ENCODE assay signal across 9 cellular contexts in genomic region chr15:33215941-33216872, GRCh38. TPM values are rescaled to one million over a fixed set of nuclear protein-coding genes. Genes with fewer than 3 reads are reported as not detected.
DNase-seq lines count a peak whose midpoint lies in the region; ATAC-seq, FAIRE-seq and TF ChIP-seq lines count a peak whose summit lies in the region.
"Had no signal": no experiment of that assay in that cellular context is flagged by ENCODE, and none has a peak within 500 bp of the region (broad histone marks: within the 10 kb centered on the region; RNA-seq: fewer than 3 reads in every experiment).

No MANE protein-coding gene starts in this region.

- FAIRE-seq in D721Med (lab: Jason Lieb, UNC), result peak; percentile 56
- FAIRE-seq in astrocyte (lab: Jason Lieb, UNC), result no peak

- peak; percentile 55 to 72 for ATAC-seq in lower lobe of right lung
- no peak for ATAC-seq in CD8-positive, alpha-beta T cell
- no peak for ATAC-seq in HG03565 (IDR thresholded peaks at IDR 0.05; ENCODE audit: unreplicated experiment)

- no peaks in the 10 kb centered on the region for H3K36me3 ChIP-seq in Karpas-422 (ENCODE audit: insufficient read depth, low read length)
- H3K36me3 ChIP-seq in astrocyte (ENCODE audit: insufficient read depth, low read length), result no peaks in the 10 kb centered on the region
- H3K36me3 ChIP-seq in lower lobe of right lung, result no peaks in the 10 kb centered on the region
- H3K36me3 ChIP-seq in CD8-positive, alpha-beta T cell (ENCODE audit: insufficient read depth, low read length), result no peaks in the 10 kb centered on the region

- no peak overlapping the region for H3K4me3 Mint-ChIP-seq in astrocyte (ENCODE audit: unreplicated experiment)
- H3K4me3 Mint-ChIP-seq in CD8-positive, alpha-beta T cell, result no peak overlapping the region
- H3K4me3 Mint-ChIP-seq in activated CD4-positive, alpha-beta T cell treated with anti-CD3 and anti-CD28 coated beads, Interleukin-2, amount 10 ng/mL, durations not matched to agents 24 days and 14 days, result no peak overlapping the region

- H3K79me2 ChIP-seq in Karpas-422 (ENCODE audit: low read length), result no peaks in the 10 kb centered on the region
- no peaks in the 10 kb centered on the region for H3K79me2 ChIP-seq in astrocyte (ENCODE audit: insufficient read depth, low read length)

- TF ChIP-seq CTCF in D721Med (IDR thresholded peaks at IDR 0.05; ENCODE audit: insufficient read depth, missing control alignments) (peak; percentile 48), astrocyte (IDR thresholded peaks at IDR 0.05; ENCODE audit: insufficient read depth, low read depth, low read length) (peak; percentile 48), lower lobe of right lung (IDR thresholded peaks at IDR 0.05) (peak; percentile 40)
- TF ChIP-seq CTCF in CD8-positive, alpha-beta T cell (IDR thresholded peaks at IDR 0.05), result no peak

- H3K9me2 ChIP-seq in Karpas-422 (replicated peaks; ENCODE audit: insufficient read depth, low read length), result no peaks in the 10 kb centered on the region

- POLR2A ChIA-PET in CD8-positive, alpha-beta T cell (lab: Charles Lee), result no interaction called here

- H4K20me1 ChIP-seq in Karpas-422 (ENCODE audit: insufficient read depth, low read depth, low read length), result no peaks in the 10 kb centered on the region
- no peaks in the 10 kb centered on the region for H4K20me1 ChIP-seq in astrocyte (ENCODE audit: insufficient read depth, low read length)

- CTCF ChIA-PET in CD8-positive, alpha-beta T cell (lab: Charles Lee), result no interaction called here

- H3K4me1 ChIP-seq in Karpas-422 (ENCODE audit: low read length) (no peaks in the 10 kb centered on the region), astrocyte (ENCODE audit: insufficient read depth, low read length) (no peaks in the 10 kb centered on the region), lower lobe of right lung (no peaks in the 10 kb centered on the region)
- no peaks in the 10 kb centered on the region for H3K4me1 ChIP-seq in CD8-positive, alpha-beta T cell (ENCODE audit: insufficient read depth, low read length)

- H3K27me3 ChIP-seq in Karpas-422 (ENCODE audit: low read length) (no peaks in the 10 kb centered on the region), astrocyte (ENCODE audit: insufficient read depth, low read length) (peaks cover 8% of the 10 kb centered on the region), lower lobe of right lung (ENCODE audit: low read depth) (no peaks in the 10 kb centered on the region)
- no peaks in the 10 kb centered on the region for H3K27me3 ChIP-seq in CD8-positive, alpha-beta T cell (ENCODE audit: insufficient read depth, low read length)

- H3K4me2 ChIP-seq in Karpas-422 (ENCODE audit: low read depth, low read length, poor library complexity, severe bottlenecking) (no peak overlapping the region), astrocyte (ENCODE audit: low read length) (no peak overlapping the region)

- H2AFZ ChIP-seq in Karpas-422 (ENCODE audit: low read length), result no peak overlapping the region
- H2AFZ ChIP-seq in astrocyte (ENCODE audit: low read depth, low read length), result no peak overlapping the region

- H3K27ac ChIP-seq in Karpas-422 (ENCODE audit: low read length), result no peak overlapping the region
- no peak overlapping the region for H3K27ac ChIP-seq in astrocyte (ENCODE audit: low read depth, low read length)
- no peak overlapping the region for H3K27ac ChIP-seq in lower lobe of right lung
- H3K27ac ChIP-seq in CD8-positive, alpha-beta T cell (ENCODE audit: low read depth, low read length), result no peak overlapping the region
- H3K27ac ChIP-seq: coronary artery had no signal

- peaks cover 3% of the 10 kb centered on the region for H3K4me1 Mint-ChIP-seq in astrocyte (ENCODE audit: low read depth, unreplicated experiment)
- H3K4me1 Mint-ChIP-seq in CD8-positive, alpha-beta T cell (ENCODE audit: low read depth), result no peaks in the 10 kb centered on the region
- no peaks in the 10 kb centered on the region for H3K4me1 Mint-ChIP-seq in activated CD4-positive, alpha-beta T cell treated with anti-CD3 and anti-CD28 coated beads, Interleukin-2, amount 10 ng/mL, durations not matched to agents 24 days and 14 days

- H3K9ac ChIP-seq in Karpas-422 (ENCODE audit: low read length) (no peak overlapping the region), astrocyte (ENCODE audit: low read length) (no peak overlapping the region)

- no peak overlapping the region for H3K27ac Mint-ChIP-seq in astrocyte (ENCODE audit: unreplicated experiment)
- no peak overlapping the region for H3K27ac Mint-ChIP-seq in CD8-positive, alpha-beta T cell
- H3K27ac Mint-ChIP-seq in activated CD4-positive, alpha-beta T cell treated with anti-CD3 and anti-CD28 coated beads, Interleukin-2, amount 10 ng/mL, durations not matched to agents 24 days and 14 days, result no peak overlapping the region

- DNase-seq in D721Med (ENCODE audit: insufficient read length, low spot score), result no peak
- peak; percentile 70 for DNase-seq in Karpas-422
- DNase-seq in astrocyte (ENCODE audit: low read depth), result no peak
- DNase-seq in lower lobe of right lung, result no peak
- DNase-seq in CD8-positive, alpha-beta T cell, result no peak
- DNase-seq in ureter (ENCODE audit: low spot score), result no peak
- no peak for DNase-seq in activated CD4-positive, alpha-beta T cell treated with anti-CD3 and anti-CD28 coated beads, Interleukin-2, amount 10 ng/mL, durations not matched to agents 24 days and 14 days

- H3K9me3 ChIP-seq in Karpas-422 (ENCODE audit: low read length), result no peaks in the 10 kb centered on the region
- H3K9me3 ChIP-seq in astrocyte (ENCODE audit: insufficient read depth, low read depth, low read length), result no peaks in the 10 kb centered on the region
- no peaks in the 10 kb centered on the region for H3K9me3 ChIP-seq in lower lobe of right lung
- H3K9me3 ChIP-seq in CD8-positive, alpha-beta T cell (ENCODE audit: low read length), result no peaks in the 10 kb centered on the region

- H3K27me3 Mint-ChIP-seq in astrocyte (ENCODE audit: low read depth, unreplicated experiment), result no peaks in the 10 kb centered on the region
- H3K27me3 Mint-ChIP-seq in CD8-positive, alpha-beta T cell (ENCODE audit: low read depth), result peaks cover 7% of the 10 kb centered on the region
- H3K27me3 Mint-ChIP-seq in activated CD4-positive, alpha-beta T cell treated with anti-CD3 and anti-CD28 coated beads, Interleukin-2, amount 10 ng/mL, durations not matched to agents 24 days and 14 days, result peaks cover 3% of the 10 kb centered on the region

- H3K4me3 ChIP-seq in Karpas-422 (ENCODE audit: low read length), result no peak overlapping the region
- H3K4me3 ChIP-seq in astrocyte (ENCODE audit: insufficient read depth, low read depth, low read length), result no peak overlapping the region
- H3K4me3 ChIP-seq in lower lobe of right lung, result no peak overlapping the region
- H3K4me3 ChIP-seq in CD8-positive, alpha-beta T cell (ENCODE audit: low read depth, low read length), result no peak overlapping the region
- H3K4me3 ChIP-seq: coronary artery had no signal

- H3K36me3 Mint-ChIP-seq in astrocyte (ENCODE audit: low read depth, unreplicated experiment), result no peaks in the 10 kb centered on the region
- H3K36me3 Mint-ChIP-seq in CD8-positive, alpha-beta T cell, result no peaks in the 10 kb centered on the region
- no peaks in the 10 kb centered on the region for H3K36me3 Mint-ChIP-seq in activated CD4-positive, alpha-beta T cell treated with anti-CD3 and anti-CD28 coated beads, Interleukin-2, amount 10 ng/mL, durations not matched to agents 24 days and 14 days (ENCODE audit: low read depth)

- H3K9me3 Mint-ChIP-seq in astrocyte (ENCODE audit: unreplicated experiment), result no peaks in the 10 kb centered on the region
- no peaks in the 10 kb centered on the region for H3K9me3 Mint-ChIP-seq in CD8-positive, alpha-beta T cell
- no peaks in the 10 kb centered on the region for H3K9me3 Mint-ChIP-seq in activated CD4-positive, alpha-beta T cell treated with anti-CD3 and anti-CD28 coated beads, Interleukin-2, amount 10 ng/mL, durations not matched to agents 24 days and 14 days

- intact Hi-C loops in lower lobe of right lung (cut with DNase I), result no loop called here
- intact Hi-C loops in CD8-positive, alpha-beta T cell (cut with DNase I, micrococcal nuclease), result no loop called here
- intact Hi-C loops in activated CD4-positive, alpha-beta T cell treated with anti-CD3 and anti-CD28 coated beads, Interleukin-2, amount 10 ng/mL, durations not matched to agents 24 days and 14 days (cut with micrococcal nuclease), result loop anchor here (10.0 kb wide), 1 partner anchor 71 kb away; no protein-coding TSS in a partner anchor

RNA-seq across cellular contexts. Expression of gene FMN1, which starts 21.7 kb away (rescaled TPM):
- 0.47 and 1.1 TPM in 2 replicates for total RNA-seq in Karpas-422 (2014; rRNA removed; shearing (Covaris generic); ENCODE audit: low replicate concordance)
- 5.3 and 5.8 TPM in 2 replicates for total RNA-seq in astrocyte
- 38.8 TPM for total RNA-seq in lower lobe of right lung
- under 1 TPM; 0.19 to 0.33 TPM for total RNA-seq in CD8-positive, alpha-beta T cell
- total RNA-seq in ureter, result 16.1 TPM
- 0.02 TPM in 1 of 2 replicates, not detected in the other for total RNA-seq in activated CD4-positive, alpha-beta T cell treated with anti-CD3 and anti-CD28 coated beads, Interleukin-2, amount 10 ng/mL, durations not matched to agents 24 days and 14 days

Comparison
In these comparisons a context has a peak if more than half of its experiments do, and no peak if none do; other contexts are left out.
1. ATAC-seq: peak in lower lobe of right lung (2 of 2); none in CD8-positive, alpha-beta T cell (single experiment) and HG03565 (single experiment).